In genomic region chr9:95845751-95846150, GRCh38 we compare ENCODE assay signal across 18 cellular contexts. TPM values are rescaled to one million over a fixed set of nuclear protein-coding genes. Genes with fewer than 3 reads are reported as not detected.
DNase-seq lines count a peak whose midpoint lies in the region; ATAC-seq, FAIRE-seq and TF ChIP-seq lines count a peak whose summit lies in the region.
"Had no signal": no experiment of that assay in that cellular context is flagged by ENCODE, and none has a peak within 500 bp of the region (broad histone marks: within the 10 kb centered on the region; RNA-seq: fewer than 3 reads in every experiment).

No MANE protein-coding gene starts in this region.

- peak; percentile 47 for FAIRE-seq in GM19239 (lab: Jason Lieb, UNC)
- FAIRE-seq: GM12891, GM18507 had no signal

- no peak for DNase-seq in GM19239 (ENCODE audit: insufficient read length, low spot score)
- peak; percentile 74 for DNase-seq in adipocyte (ENCODE audit: low read depth)
- DNase-seq in fibroblast of peridontal ligament (ENCODE audit: extremely low read depth) = peak; percentile 65
- DNase-seq in mesothelial cell of epicardium (ENCODE audit: low spot score in 2 of 2, unreplicated experiment in 2 of 2) = no peak
- DNase-seq: Caco-2; CD4-positive, CD25-positive, alpha-beta regulatory T cell; CD8-positive, alpha-beta T cell; DMS53; DMS79 treated with DMSO at 0.1 percent for 48 hours; GF-D8 had no signal

- ATAC-seq in HG03342 (IDR thresholded peaks at IDR 0.05; ENCODE audit: unreplicated experiment) (no peak), GM18870 (IDR thresholded peaks at IDR 0.05; ENCODE audit: unreplicated experiment) (no peak)
- ATAC-seq: CD8-positive, alpha-beta T cell; GM23338 had no signal

- peaks cover 21% of the 10 kb centered on the region for H3K9me3 Mint-ChIP-seq in mesothelial cell of epicardium

- H3K4me1 ChIP-seq in adipocyte (ENCODE audit: control insufficient read depth, insufficient read depth, low read length) = peaks cover 14% of the 10 kb centered on the region
- H3K4me1 ChIP-seq: BLaER1, HAP-1 had no signal

- no peaks in the 10 kb centered on the region for H3K4me1 Mint-ChIP-seq in mesothelial cell of epicardium
- H3K4me1 Mint-ChIP-seq: B cell had no signal

- H3K4me3 Mint-ChIP-seq in mesothelial cell of epicardium = no peak overlapping the region
- H3K4me3 Mint-ChIP-seq: B cell; CD4-positive, CD25-positive, alpha-beta regulatory T cell; CD8-positive, alpha-beta T cell; GM23338 had no signal

- H3K27me3 Mint-ChIP-seq in mesothelial cell of epicardium (ENCODE audit: low read depth) = no peaks in the 10 kb centered on the region
- H3K27me3 Mint-ChIP-seq: B cell; CD4-positive, CD25-positive, alpha-beta regulatory T cell had no signal

- H3K27me3 ChIP-seq in adipocyte (replicated peaks; ENCODE audit: control insufficient read depth, insufficient read depth, low read length) = no peaks in the 10 kb centered on the region
- H3K27me3 ChIP-seq: BLaER1 had no signal

- no peak for TF ChIP-seq CTCF in mesothelial cell of epicardium (IDR thresholded peaks at IDR 0.05; ENCODE audit: unreplicated experiment)

- H3K9ac ChIP-seq in adipocyte (ENCODE audit: low read length) = no peak overlapping the region
- H3K9ac ChIP-seq: BLaER1 had no signal

- H3K4me3 ChIP-seq in adipocyte (ENCODE audit: low read length) = no peak overlapping the region
- H3K4me3 ChIP-seq: BLaER1, GM23338, HAP-1 had no signal

- H3K36me3 ChIP-seq in adipocyte (ENCODE audit: control insufficient read depth, insufficient read depth, low read length, severe bottlenecking) = no peaks in the 10 kb centered on the region
- H3K36me3 ChIP-seq: HAP-1 had no signal

- H3K27ac Mint-ChIP-seq in mesothelial cell of epicardium = no peak overlapping the region
- H3K27ac Mint-ChIP-seq: B cell; CD4-positive, CD25-positive, alpha-beta regulatory T cell; CD8-positive, alpha-beta T cell; GM23338 had no signal

- H3K36me3 Mint-ChIP-seq in mesothelial cell of epicardium = peaks cover 23% of the 10 kb centered on the region

- no peaks in the 10 kb centered on the region for H3K9me3 ChIP-seq in adipocyte (ENCODE audit: control insufficient read depth, low read length)
- H3K9me3 ChIP-seq: HAP-1 had no signal

RNA-seq across cellular contexts. Expression of gene ERCC6L2, which starts 29.7 kb away (rescaled TPM):
- 58.3 to 63.1 TPM (median 59.3 TPM) in 3 replicates for total RNA-seq in mesothelial cell of epicardium

Comparison
In these comparisons a context has a peak if more than half of its experiments do, and no peak if none do; other contexts are left out.
1. DNase-seq: peak in adipocyte (single experiment) and fibroblast of peridontal ligament (single experiment); none in GM19239 (single experiment) and mesothelial cell of epicardium (0 of 2).